ENCODE assay signal across 1 cellular context in the genomic region with DNA sequence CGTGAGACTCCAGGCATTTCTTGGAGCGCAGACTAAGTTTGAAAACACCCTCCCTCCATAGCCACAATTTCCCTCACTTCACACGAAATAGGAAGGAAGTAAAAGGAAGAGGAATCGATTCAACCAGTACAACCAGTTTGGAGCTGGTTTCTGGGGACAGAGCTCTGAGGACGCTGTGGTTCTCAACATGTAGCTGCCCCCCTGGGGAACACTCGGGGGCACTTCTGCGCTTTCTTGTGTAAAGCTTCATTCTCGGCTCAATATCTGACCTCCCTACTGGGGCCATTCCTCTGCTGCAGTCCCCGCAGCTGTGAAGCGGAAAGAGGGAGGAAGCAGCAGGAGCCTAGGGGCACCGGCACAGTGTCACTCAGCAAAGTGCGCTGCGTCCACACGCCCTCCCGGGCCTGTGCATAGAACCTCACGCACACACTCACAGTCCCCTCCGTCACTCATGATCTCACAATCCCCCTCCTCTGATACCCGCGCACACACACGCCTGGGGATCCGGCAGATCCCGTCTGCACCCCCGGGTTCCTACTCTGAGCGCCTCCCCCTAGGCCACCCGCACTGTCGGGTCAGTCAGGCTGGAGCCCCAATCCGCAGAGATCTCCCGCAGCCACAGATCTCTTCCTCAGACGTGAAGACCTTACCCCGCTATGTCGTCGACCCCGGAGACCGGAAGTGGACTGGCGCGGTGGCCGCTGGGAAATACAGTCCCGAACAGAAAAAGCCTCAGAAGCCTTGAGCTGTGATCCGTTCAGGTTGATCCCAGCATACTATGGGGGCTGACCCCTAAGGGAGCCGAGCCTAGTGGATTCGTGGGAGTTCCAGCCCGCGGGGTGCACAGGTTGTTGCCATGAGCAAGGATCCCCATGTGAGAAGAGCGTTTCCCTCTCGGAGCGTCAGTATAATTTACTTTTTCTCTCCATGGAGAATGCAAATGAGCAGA.
A peak's percentile ranks its signal among the peaks of the same experiment; 100 is the strongest.
TF ChIP-seq lines count a peak whose summit lies in the region.

TSS of gene ZNF780A (minus strand) at position 688 of the 949 bp plus-strand sequence. CDS start 6,190 bp downstream, outside the sequence.

TF ChIP-seq in HEK293, 187 proteins besides CTCF, POLR2A, EP300 and RAD21 (continued from another document and continues in another):
- TF ChIP-seq, protein P1, sequence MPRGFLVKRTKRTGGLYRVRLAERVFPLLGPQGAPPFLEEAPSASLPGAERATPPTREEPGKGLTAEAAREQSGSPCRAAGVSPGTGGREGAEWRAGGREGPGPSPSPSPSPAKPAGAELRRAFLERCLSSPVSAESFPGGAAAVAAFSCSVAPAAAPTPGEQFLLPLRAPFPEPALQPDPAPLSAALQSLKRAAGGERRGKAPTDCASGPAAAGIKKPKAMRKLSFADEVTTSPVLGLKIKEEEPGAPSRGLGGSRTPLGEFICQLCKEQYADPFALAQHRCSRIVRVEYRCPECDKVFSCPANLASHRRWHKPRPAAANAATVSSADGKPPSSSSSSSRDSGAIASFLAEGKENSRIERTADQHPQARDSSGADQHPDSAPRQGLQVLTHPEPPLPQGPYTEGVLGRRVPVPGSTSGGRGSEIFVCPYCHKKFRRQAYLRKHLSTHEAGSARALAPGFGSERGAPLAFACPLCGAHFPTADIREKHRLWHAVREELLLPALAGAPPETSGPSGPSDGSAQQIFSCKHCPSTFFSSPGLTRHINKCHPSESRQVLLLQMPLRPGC (tag by site-specific recombination; IDR thresholded peaks at IDR 0.05), result 0 out of 2 replicates have a peak, but pooled peaks have one; percentile 56
- TF ChIP-seq ZNF747 (tag by site-specific recombination; IDR thresholded peaks at IDR 0.05) (no peak), ZNF311 (tag by site-specific recombination; IDR thresholded peaks at IDR 0.05; ENCODE audit: borderline replicate concordance) (no peak), ZNF48 (tag by site-specific recombination; IDR thresholded peaks at IDR 0.05) (no peak), ZNF560 (tag by site-specific recombination; IDR thresholded peaks at IDR 0.05; ENCODE audit: borderline replicate concordance) (no peak), ZNF324 (tag by site-specific recombination; IDR thresholded peaks at IDR 0.05) (peak; percentile 96; the same call in 1 of the 2 replicates), ZNF266 (tag by site-specific recombination; IDR thresholded peaks at IDR 0.05; ENCODE audit: low read depth) (peak; percentile 95), ZNF777 (tag by site-specific recombination; IDR thresholded peaks at IDR 0.05; ENCODE audit: borderline replicate concordance) (peak; percentile 100), OSR2 (tag by site-specific recombination; IDR thresholded peaks at IDR 0.05) (no peak), ZNF548 (tag by site-specific recombination; IDR thresholded peaks at IDR 0.05) (0 out of 2 replicates have a peak, but pooled peaks have one; percentile 28), ZNF521 (tag by site-specific recombination; IDR thresholded peaks at IDR 0.05) (no peak), ZEB2 (tag by site-specific recombination; IDR thresholded peaks at IDR 0.05) (peak; percentile 90), ZNF169 (tag by site-specific recombination; IDR thresholded peaks at IDR 0.05) (peak; percentile 43; the same call in 1 of the 2 replicates), ZNF629 (tag by site-specific recombination; IDR thresholded peaks at IDR 0.05) (peak; percentile 99), REPIN1 (tag by site-specific recombination; IDR thresholded peaks at IDR 0.05; ENCODE audit: low read depth) (peak; percentile 83; the same call in 1 of the 2 replicates), ZNF121 (tag by site-specific recombination; IDR thresholded peaks at IDR 0.05) (no peak), ZNF600 (tag by site-specific recombination; IDR thresholded peaks at IDR 0.05) (peak; percentile 99), YY1 (tag by site-specific recombination; IDR thresholded peaks at IDR 0.05) (no peak), ZBTB1 (tag by site-specific recombination; IDR thresholded peaks at IDR 0.05) (no peak; the same call in 1 of the 2 replicates), ZNF549 (tag by site-specific recombination; IDR thresholded peaks at IDR 0.05) (peak; percentile 82), HOXA7 (CRISPR knock-in tag; IDR thresholded peaks at IDR 0.05; ENCODE audit: borderline replicate concordance) (no peak), ZNF426 (tag by site-specific recombination; IDR thresholded peaks at IDR 0.05) (no peak), ZNF704 (tag by site-specific recombination; IDR thresholded peaks at IDR 0.05) (no peak), HOXC10 (CRISPR knock-in tag; IDR thresholded peaks at IDR 0.05) (no peak), BCL6B (tag by site-specific recombination; IDR thresholded peaks at IDR 0.05) (0 out of 2 replicates have a peak, but pooled peaks have one; percentile 17), PATZ1 (tag by site-specific recombination; IDR thresholded peaks at IDR 0.05) (peak; percentile 95), KLF7 (tag by site-specific recombination; IDR thresholded peaks at IDR 0.05; ENCODE audit: borderline replicate concordance) (no peak; the same call in 1 of the 2 replicates), ZNF488 (tag by site-specific recombination; IDR thresholded peaks at IDR 0.05) (no peak), ZNF555 (tag by site-specific recombination; conservative IDR thresholded peaks at IDR 0.05) (no peak), ZNF274 (IDR thresholded peaks at IDR 0.05; ENCODE audit: low read length) (no peak), ZNF274 (tag by site-specific recombination; IDR thresholded peaks at IDR 0.05; ENCODE audit: borderline replicate concordance) (no peak), ZBTB44 (tag by site-specific recombination; IDR thresholded peaks at IDR 0.05) (no peak), MZF1 (tag by site-specific recombination; IDR thresholded peaks at IDR 0.05; ENCODE audit: borderline replicate concordance) (peak; percentile 99), ZNF221 (tag by site-specific recombination; IDR thresholded peaks at IDR 0.05; ENCODE audit: borderline replicate concordance) (no peak), ZNF621 (tag by site-specific recombination; IDR thresholded peaks at IDR 0.05) (no peak), ZFP3 (tag by site-specific recombination; IDR thresholded peaks at IDR 0.05; ENCODE audit: low read depth) (no peak), ZNF140 (tag by site-specific recombination; IDR thresholded peaks at IDR 0.05) (no peak)
- TF ChIP-seq, protein P2, sequence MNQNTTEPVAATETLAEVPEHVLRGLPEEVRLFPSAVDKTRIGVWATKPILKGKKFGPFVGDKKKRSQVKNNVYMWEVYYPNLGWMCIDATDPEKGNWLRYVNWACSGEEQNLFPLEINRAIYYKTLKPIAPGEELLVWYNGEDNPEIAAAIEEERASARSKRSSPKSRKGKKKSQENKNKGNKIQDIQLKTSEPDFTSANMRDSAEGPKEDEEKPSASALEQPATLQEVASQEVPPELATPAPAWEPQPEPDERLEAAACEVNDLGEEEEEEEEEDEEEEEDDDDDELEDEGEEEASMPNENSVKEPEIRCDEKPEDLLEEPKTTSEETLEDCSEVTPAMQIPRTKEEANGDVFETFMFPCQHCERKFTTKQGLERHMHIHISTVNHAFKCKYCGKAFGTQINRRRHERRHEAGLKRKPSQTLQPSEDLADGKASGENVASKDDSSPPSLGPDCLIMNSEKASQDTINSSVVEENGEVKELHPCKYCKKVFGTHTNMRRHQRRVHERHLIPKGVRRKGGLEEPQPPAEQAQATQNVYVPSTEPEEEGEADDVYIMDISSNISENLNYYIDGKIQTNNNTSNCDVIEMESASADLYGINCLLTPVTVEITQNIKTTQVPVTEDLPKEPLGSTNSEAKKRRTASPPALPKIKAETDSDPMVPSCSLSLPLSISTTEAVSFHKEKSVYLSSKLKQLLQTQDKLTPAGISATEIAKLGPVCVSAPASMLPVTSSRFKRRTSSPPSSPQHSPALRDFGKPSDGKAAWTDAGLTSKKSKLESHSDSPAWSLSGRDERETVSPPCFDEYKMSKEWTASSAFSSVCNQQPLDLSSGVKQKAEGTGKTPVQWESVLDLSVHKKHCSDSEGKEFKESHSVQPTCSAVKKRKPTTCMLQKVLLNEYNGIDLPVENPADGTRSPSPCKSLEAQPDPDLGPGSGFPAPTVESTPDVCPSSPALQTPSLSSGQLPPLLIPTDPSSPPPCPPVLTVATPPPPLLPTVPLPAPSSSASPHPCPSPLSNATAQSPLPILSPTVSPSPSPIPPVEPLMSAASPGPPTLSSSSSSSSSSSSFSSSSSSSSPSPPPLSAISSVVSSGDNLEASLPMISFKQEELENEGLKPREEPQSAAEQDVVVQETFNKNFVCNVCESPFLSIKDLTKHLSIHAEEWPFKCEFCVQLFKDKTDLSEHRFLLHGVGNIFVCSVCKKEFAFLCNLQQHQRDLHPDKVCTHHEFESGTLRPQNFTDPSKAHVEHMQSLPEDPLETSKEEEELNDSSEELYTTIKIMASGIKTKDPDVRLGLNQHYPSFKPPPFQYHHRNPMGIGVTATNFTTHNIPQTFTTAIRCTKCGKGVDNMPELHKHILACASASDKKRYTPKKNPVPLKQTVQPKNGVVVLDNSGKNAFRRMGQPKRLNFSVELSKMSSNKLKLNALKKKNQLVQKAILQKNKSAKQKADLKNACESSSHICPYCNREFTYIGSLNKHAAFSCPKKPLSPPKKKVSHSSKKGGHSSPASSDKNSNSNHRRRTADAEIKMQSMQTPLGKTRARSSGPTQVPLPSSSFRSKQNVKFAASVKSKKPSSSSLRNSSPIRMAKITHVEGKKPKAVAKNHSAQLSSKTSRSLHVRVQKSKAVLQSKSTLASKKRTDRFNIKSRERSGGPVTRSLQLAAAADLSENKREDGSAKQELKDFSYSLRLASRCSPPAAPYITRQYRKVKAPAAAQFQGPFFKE (tag by site-specific recombination; IDR thresholded peaks at IDR 0.05; ENCODE audit: borderline replicate concordance), result peak; percentile 51; the same call in 1 of the 2 replicates
- TF ChIP-seq, protein P3, sequence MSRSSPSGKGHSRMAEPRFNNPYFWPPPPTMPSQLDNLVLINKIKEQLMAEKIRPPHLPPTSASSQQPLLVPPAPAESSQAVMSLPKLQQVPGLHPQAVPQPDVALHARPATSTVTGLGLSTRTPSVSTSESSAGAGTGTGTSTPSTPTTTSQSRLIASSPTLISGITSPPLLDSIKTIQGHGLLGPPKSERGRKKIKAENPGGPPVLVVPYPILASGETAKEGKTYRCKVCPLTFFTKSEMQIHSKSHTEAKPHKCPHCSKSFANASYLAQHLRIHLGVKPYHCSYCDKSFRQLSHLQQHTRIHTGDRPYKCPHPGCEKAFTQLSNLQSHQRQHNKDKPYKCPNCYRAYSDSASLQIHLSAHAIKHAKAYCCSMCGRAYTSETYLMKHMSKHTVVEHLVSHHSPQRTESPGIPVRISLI (tag by site-specific recombination; IDR thresholded peaks at IDR 0.05), result peak; percentile 84; the same call in 1 of the 2 replicates
- TF ChIP-seq, protein P4, sequence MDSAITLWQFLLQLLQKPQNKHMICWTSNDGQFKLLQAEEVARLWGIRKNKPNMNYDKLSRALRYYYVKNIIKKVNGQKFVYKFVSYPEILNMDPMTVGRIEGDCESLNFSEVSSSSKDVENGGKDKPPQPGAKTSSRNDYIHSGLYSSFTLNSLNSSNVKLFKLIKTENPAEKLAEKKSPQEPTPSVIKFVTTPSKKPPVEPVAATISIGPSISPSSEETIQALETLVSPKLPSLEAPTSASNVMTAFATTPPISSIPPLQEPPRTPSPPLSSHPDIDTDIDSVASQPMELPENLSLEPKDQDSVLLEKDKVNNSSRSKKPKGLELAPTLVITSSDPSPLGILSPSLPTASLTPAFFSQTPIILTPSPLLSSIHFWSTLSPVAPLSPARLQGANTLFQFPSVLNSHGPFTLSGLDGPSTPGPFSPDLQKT (IDR thresholded peaks at IDR 0.05; ENCODE audit: borderline replicate concordance, low read depth, low read length), result no peak; the same call in 1 of the 2 replicates
